In the genomic region with DNA sequence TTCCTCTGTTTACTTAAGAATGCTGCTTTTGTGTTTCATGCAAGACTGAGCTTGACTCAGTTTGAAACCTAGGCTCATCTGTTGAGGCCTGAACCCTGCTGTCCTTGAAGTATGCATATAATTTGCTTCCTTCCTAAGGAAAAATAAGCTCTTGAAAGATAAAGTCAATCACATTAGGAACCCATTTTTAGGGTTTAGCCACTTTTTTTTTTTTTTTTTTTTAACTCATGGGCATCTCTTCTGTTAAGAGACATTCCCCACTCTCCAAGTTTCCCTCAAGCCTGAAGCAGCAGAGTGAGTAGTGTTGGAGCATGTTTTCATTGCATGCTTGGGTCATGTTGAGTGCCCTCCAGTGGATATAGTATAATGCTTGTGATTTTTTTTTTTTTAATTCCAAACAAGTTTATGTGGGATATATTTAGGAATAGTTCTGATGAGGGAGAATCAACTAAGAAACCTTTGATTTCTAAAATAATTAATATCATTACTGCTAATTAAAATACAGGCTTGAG, we compare ENCODE assay signal across 8 cellular contexts. TPM values are rescaled to one million over a fixed set of nuclear protein-coding genes. Genes with fewer than 3 reads are reported as not detected.
DNase-seq lines count a peak whose midpoint lies in the region; ATAC-seq and TF ChIP-seq lines count a peak whose summit lies in the region.

No MANE protein-coding gene starts in this region.

- peak overlapping the region; percentile 1; the same call in 1 of the 2 replicates for H3K9ac ChIP-seq in SU-DHL-6 (ENCODE audit: low read length)

- H2AFZ ChIP-seq in SU-DHL-6 (ENCODE audit: low read depth, low read length, severe bottlenecking): no peak overlapping the region

- peaks cover 62 to 74% of the 10 kb centered on the region in 2 donors for H3K4me1 ChIP-seq in gastrocnemius medialis

- no peaks in the 10 kb centered on the region for H3K9me3 ChIP-seq in SU-DHL-6 (ENCODE audit: insufficient read depth, low read length)
- H3K9me3 ChIP-seq in gastrocnemius medialis: no peaks in the 10 kb centered on the region

- in situ Hi-C loops in gastrocnemius medialis (cut with MboI; ENCODE audit: low sequenced_read_pairs in 4 of 4): loop anchor here in 3 of 4 donors (25.0 kb wide), 2 partner anchors 616 to 891 kb away; a partner anchor contains a TSS

- H3K9me2 ChIP-seq in SU-DHL-6 (replicated peaks; ENCODE audit: insufficient read depth, low read length): no peaks in the 10 kb centered on the region

- peaks cover 83% of the 10 kb centered on the region for H3K79me2 ChIP-seq in SU-DHL-6 (ENCODE audit: insufficient read depth, low read length)

- DNase-seq in NCI-H1694 treated with DMSO at 0.1 percent for 48 hours (lab: John Stamatoyannopoulos, UW) (peak; percentile 9), NCI-H1694 (lab: John Stamatoyannopoulos, UW) (no peak), fibroblast of pulmonary artery (ENCODE audit: low read depth) (peak; percentile 73), gastrocnemius medialis (peak in 1 of 2 donors; percentile 18), NCI-H1436 treated with DMSO at 0.1 percent for 48 hours (lab: John Stamatoyannopoulos, UW) (no peak)

- H3K27me3 ChIP-seq in SU-DHL-6 (ENCODE audit: low read length): no peaks in the 10 kb centered on the region
- H3K27me3 ChIP-seq in gastrocnemius medialis: no peaks in the 10 kb centered on the region

- peak; percentile 36 for ATAC-seq in HG02870 (IDR thresholded peaks at IDR 0.05; ENCODE audit: unreplicated experiment)
- no peak for ATAC-seq in gastrocnemius medialis
- ATAC-seq in GM19023 (IDR thresholded peaks at IDR 0.05; ENCODE audit: unreplicated experiment): no peak

- H3F3A ChIP-seq in SU-DHL-6 (ENCODE audit: insufficient read depth): peaks cover 5% of the 10 kb centered on the region; the same call in 1 of the 2 replicates

- no peaks in the 10 kb centered on the region for H3K36me3 ChIP-seq in SU-DHL-6 (ENCODE audit: low read length)
- H3K36me3 ChIP-seq in gastrocnemius medialis: no peaks in the 10 kb centered on the region

- intact Hi-C loops in gastrocnemius medialis (cut with DNase I; ENCODE audit: low total_unique reads): loop anchor here (5.0 kb wide), 2 partner anchors 481 to 896 kb away; a partner anchor contains a TSS

- peaks cover 70% of the 10 kb centered on the region for H4K20me1 ChIP-seq in SU-DHL-6 (ENCODE audit: low read depth, low read length)

- H3K4me3 ChIP-seq in SU-DHL-6 (ENCODE audit: insufficient read depth, low read length, poor library complexity, severe bottlenecking) (no peak overlapping the region), fibroblast of pulmonary artery (replicated peaks; ENCODE audit: low read depth, low read length) (peak overlapping the region; percentile 92), gastrocnemius medialis (peak overlapping the region in 2 of 4 donors; percentile 97)

- peak overlapping the region; percentile 79 for H3K4me2 ChIP-seq in SU-DHL-6 (ENCODE audit: low read depth, low read length, poor library complexity, severe bottlenecking)

- no peak for TF ChIP-seq POLR2A in gastrocnemius medialis (IDR thresholded peaks at IDR 0.05)

- TF ChIP-seq CTCF in SU-DHL-6 (IDR thresholded peaks at IDR 0.05; ENCODE audit: insufficient read depth, low read length, poor library complexity, severe bottlenecking): peak; percentile 33
- TF ChIP-seq CTCF in fibroblast of pulmonary artery (IDR thresholded peaks at IDR 0.05; ENCODE audit: low read length, missing control alignments): peak; percentile 46
- peak in 1 of 5 experiments; percentile 36 for TF ChIP-seq CTCF in gastrocnemius medialis (IDR thresholded peaks at IDR 0.05 in 4 of 5, conservative IDR thresholded peaks at IDR 0.05 in 1 of 5)

- H3K27ac ChIP-seq in SU-DHL-6 (ENCODE audit: low read depth, low read length): no peak overlapping the region
- H3K27ac ChIP-seq in gastrocnemius medialis: peak overlapping the region in 3 of 4 donors; percentile 18 to 99 (median 42)

RNA-seq across cellular contexts. Expression of a gene that starts 3.6 kb away (rescaled TPM):
- total RNA-seq in gastrocnemius medialis: 100 to 1,000 TPM; 114 to 157 (median 150) TPM

Comparison
In these comparisons a context has a peak if more than half of its experiments do, and no peak if none do; other contexts are left out.
1. DNase-seq: peak in NCI-H1694 treated with DMSO at 0.1 percent for 48 hours (single experiment) and fibroblast of pulmonary artery (single experiment); none in NCI-H1694 (single experiment) and NCI-H1436 treated with DMSO at 0.1 percent for 48 hours (single experiment).